Comparison of ENCODE assay signal across 1 cellular context in the genomic region with DNA sequence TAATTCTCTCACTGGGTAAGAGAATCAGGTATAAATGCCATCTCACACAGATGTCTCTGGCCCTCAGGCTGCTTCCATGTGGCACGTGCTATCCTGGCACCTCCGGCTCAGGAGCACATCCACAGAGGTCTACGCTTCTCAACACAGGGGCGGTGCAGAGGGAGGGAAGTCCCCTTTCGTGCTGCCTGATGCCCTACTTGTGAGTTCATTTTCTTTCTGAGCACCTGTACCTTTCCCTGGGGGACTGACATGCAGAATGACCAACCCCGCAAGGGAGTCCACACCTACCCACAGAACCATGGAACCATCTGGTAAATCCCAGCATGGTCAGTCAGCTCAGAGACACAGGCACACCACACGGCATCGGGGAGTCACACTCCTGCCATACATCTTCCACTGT.
TF ChIP-seq lines count a peak whose summit lies in the region.

No MANE protein-coding gene starts in this region.

TF ChIP-seq in IMR-90, 13 proteins besides CTCF, POLR2A, EP300 and RAD21 (continued from another document):
- TF ChIP-seq SMC3 (IDR thresholded peaks at IDR 0.05; ENCODE audit: low read depth, low read length), result no peak
